In genomic region chr11:1177771-1178090, GRCh38 we compare ENCODE assay signal across 1 cellular context.
TF ChIP-seq lines count a peak whose summit lies in the region.

No MANE protein-coding gene starts in this region.

TF ChIP-seq in HepG2, 621 proteins besides CTCF, POLR2A, EP300 and RAD21:
- no peak for TF ChIP-seq ZC3H13 (CRISPR knock-in tag; IDR thresholded peaks at IDR 0.05)
- TF ChIP-seq GTF3A (CRISPR knock-in tag; conservative IDR thresholded peaks at IDR 0.05) = no peak
- TF ChIP-seq ZNF710 (CRISPR knock-in tag; IDR thresholded peaks at IDR 0.05; ENCODE audit: borderline replicate concordance) = no peak
- no peak for TF ChIP-seq ZNF142 (CRISPR knock-in tag; IDR thresholded peaks at IDR 0.05)
- no peak for TF ChIP-seq RFX1 (IDR thresholded peaks at IDR 0.05)
